ENCODE assay signal across 8 cellular contexts in the genomic region with DNA sequence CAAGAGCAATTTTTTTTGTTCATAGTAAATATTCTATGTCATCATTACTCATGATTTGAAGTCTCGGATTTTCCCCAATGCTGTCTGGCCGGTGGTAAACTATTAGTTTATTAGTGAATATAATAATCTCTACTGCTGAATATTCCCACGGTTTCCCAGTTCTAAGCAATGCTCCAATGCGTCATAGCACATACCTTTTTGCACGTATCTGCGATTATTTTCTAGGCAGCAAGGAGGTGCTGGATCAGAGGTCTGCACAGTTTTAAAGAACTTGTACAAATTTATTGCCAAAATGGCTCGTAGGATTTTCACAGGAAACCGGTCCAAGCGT. TPM values are rescaled to one million over a fixed set of nuclear protein-coding genes. Genes with fewer than 3 reads are reported as not detected.
DNase-seq lines count a peak whose midpoint lies in the region; ATAC-seq lines count a peak whose summit lies in the region.

No MANE protein-coding gene starts in this region.

- peak; percentile 40 for ATAC-seq in naive thymus-derived CD4-positive, alpha-beta T cell
- ATAC-seq in GM18861 (IDR thresholded peaks at IDR 0.05; ENCODE audit: unreplicated experiment) (no peak), GM18868 (IDR thresholded peaks at IDR 0.05; ENCODE audit: unreplicated experiment) (no peak)

- peaks cover 0 to 23% (median 0%) of the 10 kb centered on the region in 5 donors for H3K27me3 Mint-ChIP-seq in naive thymus-derived CD4-positive, alpha-beta T cell

- intact Hi-C loops in naive thymus-derived CD4-positive, alpha-beta T cell (cut with micrococcal nuclease), result loop anchor here in 1 of 2 donors (1.0 kb wide), 3 partner anchors 9 to 44 kb away; a partner anchor contains a TSS

- CTCF ChIA-PET in naive thymus-derived CD4-positive, alpha-beta T cell (lab: Charles Lee), result interaction anchor here (0.8 to 4.3 kb wide), 5 partner anchors 29 to 76 kb away, joined by 3 to 40 read pairs (median 4); no protein-coding TSS in a partner anchor

- H3K9me3 ChIP-seq in effector memory CD4-positive, alpha-beta T cell (ENCODE audit: control insufficient read depth, low read length), result no peaks in the 10 kb centered on the region
- no peaks in the 10 kb centered on the region for H3K9me3 ChIP-seq in naive thymus-derived CD4-positive, alpha-beta T cell (ENCODE audit: control insufficient read depth in 2 of 3, low read length in 3 of 3)

- H3K4me3 ChIP-seq in effector memory CD4-positive, alpha-beta T cell (ENCODE audit: insufficient read depth, low read depth, low read length, poor library complexity, severe bottlenecking), result peak overlapping the region; percentile 73
- H3K4me3 ChIP-seq in naive thymus-derived CD4-positive, alpha-beta T cell (ENCODE audit: low read length), result peak overlapping the region; percentile 62

- no peaks in the 10 kb centered on the region for H3K27me3 ChIP-seq in effector memory CD4-positive, alpha-beta T cell (replicated peaks; ENCODE audit: control insufficient read depth, insufficient read depth, low read length, poor library complexity, severe bottlenecking)
- no peaks in the 10 kb centered on the region for H3K27me3 ChIP-seq in naive thymus-derived CD4-positive, alpha-beta T cell (ENCODE audit: control insufficient read depth in 2 of 2, insufficient read depth in 2 of 2, low read length in 2 of 2)

- peak overlapping the region; percentile 24 to 99 (median 83) for H3K27ac Mint-ChIP-seq in naive thymus-derived CD4-positive, alpha-beta T cell

- H3K36me3 Mint-ChIP-seq in naive thymus-derived CD4-positive, alpha-beta T cell, result no peaks in the 10 kb centered on the region

- H3K27ac ChIP-seq in effector memory CD4-positive, alpha-beta T cell (ENCODE audit: insufficient read depth, low read length, poor library complexity, severe bottlenecking), result peak overlapping the region; percentile 63
- H3K27ac ChIP-seq in naive thymus-derived CD4-positive, alpha-beta T cell (ENCODE audit: low read depth, low read length), result peak overlapping the region; percentile 72

- H3K4me3 Mint-ChIP-seq in naive thymus-derived CD4-positive, alpha-beta T cell, result peak overlapping the region; percentile 36 to 95 (median 83)

- peaks cover 0 to 5% (median 0%) of the 10 kb centered on the region in 11 donors for H3K9me3 Mint-ChIP-seq in naive thymus-derived CD4-positive, alpha-beta T cell

- H3K36me3 ChIP-seq in effector memory CD4-positive, alpha-beta T cell (ENCODE audit: control insufficient read depth, insufficient read depth, low read length), result no peaks in the 10 kb centered on the region
- H3K36me3 ChIP-seq in naive thymus-derived CD4-positive, alpha-beta T cell (ENCODE audit: control insufficient read depth in 2 of 3, insufficient read depth in 3 of 3, low read length in 3 of 3), result no peaks in the 10 kb centered on the region

- DNase-seq in AG20443 (ENCODE audit: low spot score) (peak; percentile 41), HT-29 (ENCODE audit: low spot score) (peak; percentile 46), NCI-H2107 treated with DMSO at 0.1 percent for 48 hours (lab: John Stamatoyannopoulos, UW; ENCODE audit: unreplicated experiment) (no peak)
- no peak for DNase-seq in effector memory CD4-positive, alpha-beta T cell
- DNase-seq in naive thymus-derived CD4-positive, alpha-beta T cell, result peak in 3 of 9 donors; percentile 27 to 47 (median 39)
- no peak for DNase-seq in central memory CD4-positive, alpha-beta T cell

- H3K4me1 ChIP-seq in effector memory CD4-positive, alpha-beta T cell (ENCODE audit: control insufficient read depth, insufficient read depth, low read length, poor library complexity, severe bottlenecking), result peaks cover 22% of the 10 kb centered on the region
- peaks cover 18 to 75% of the 10 kb centered on the region in 2 donors for H3K4me1 ChIP-seq in naive thymus-derived CD4-positive, alpha-beta T cell (ENCODE audit: control insufficient read depth in 2 of 2, insufficient read depth in 2 of 2, low read length in 2 of 2)

- H3K4me1 Mint-ChIP-seq in naive thymus-derived CD4-positive, alpha-beta T cell, result peaks cover 42 to 92% (median 75%) of the 10 kb centered on the region in 7 donors

- POLR2A ChIA-PET in naive thymus-derived CD4-positive, alpha-beta T cell (lab: Charles Lee), result interaction anchor here (1.0 to 8.4 kb wide), 10 partner anchors 13 to 69 kb away, joined by 3 to 191 read pairs (median 31); a partner anchor contains a TSS

RNA-seq across cellular contexts. Expression of a gene that starts 43.9 kb away (rescaled TPM):
- total RNA-seq in HT-29 (2014; rRNA removed; shearing (Covaris generic)), result 23.8 and 28.5 TPM in 2 replicates
- 1,000 to 10,000 TPM in 2 of 5 experiments, 100 to 1,000 TPM in 3; 203 to 1,066 (median 643) TPM for total RNA-seq in naive thymus-derived CD4-positive, alpha-beta T cell
- polyA plus RNA-seq in naive thymus-derived CD4-positive, alpha-beta T cell, result 100 to 1,000 TPM; 356 to 560 TPM

Comparison
In these comparisons a context has a peak if more than half of its experiments do, and no peak if none do; other contexts are left out.
1. DNase-seq: peak in AG20443 (single experiment) and HT-29 (single experiment); none in effector memory CD4-positive, alpha-beta T cell (0 of 3), central memory CD4-positive, alpha-beta T cell (single experiment) and NCI-H2107 treated with DMSO at 0.1 percent for 48 hours (single experiment).